In the genomic region with DNA sequence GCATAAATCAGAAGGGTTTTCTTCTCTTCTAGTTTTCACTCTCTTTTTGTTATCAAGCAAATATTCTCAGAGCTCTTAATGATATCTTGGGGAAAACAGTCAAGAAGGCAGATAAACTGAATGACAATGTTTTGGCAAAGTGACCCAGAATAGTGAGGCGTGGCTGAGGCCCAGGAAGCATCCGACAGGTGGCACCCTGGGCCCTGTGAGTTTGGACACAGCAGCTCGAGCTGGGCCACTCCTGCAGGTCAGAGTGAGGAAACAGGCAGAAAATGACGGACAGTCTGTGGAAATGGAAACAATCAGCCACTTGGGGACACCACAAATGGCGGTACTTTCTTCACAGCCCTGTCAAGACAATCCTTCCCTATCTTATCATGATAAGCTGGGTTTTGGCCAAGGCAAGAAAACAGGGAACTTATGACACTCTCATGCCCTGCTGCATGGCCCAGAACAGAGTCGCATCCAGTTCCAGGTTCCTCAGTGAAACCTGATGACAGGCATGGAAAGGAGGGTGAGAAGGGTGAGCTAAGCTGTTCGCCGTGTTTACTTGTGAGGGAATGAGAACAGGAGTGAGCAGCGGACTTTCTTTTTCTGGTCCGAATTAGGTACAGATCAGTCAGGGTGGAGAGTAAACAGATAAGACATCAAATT, we compare ENCODE assay signal across 14 cellular contexts. TPM values are rescaled to one million over a fixed set of nuclear protein-coding genes. Genes with fewer than 3 reads are reported as not detected.
A peak's percentile ranks its signal among the peaks of the same experiment; 100 is the strongest.
DNase-seq lines count a peak whose midpoint lies in the region; ATAC-seq and TF ChIP-seq lines count a peak whose summit lies in the region.
"Had no signal": no experiment of that assay in that cellular context is flagged by ENCODE, and none has a peak within 500 bp of the region (broad histone marks: within the 10 kb centered on the region; RNA-seq: fewer than 3 reads in every experiment).

No MANE protein-coding gene starts in this region.

- no peaks in the 10 kb centered on the region for H3K9me3 ChIP-seq in PC-3 (ENCODE audit: low read length)
- H3K9me3 ChIP-seq in right atrium auricular region, result no peaks in the 10 kb centered on the region
- H3K9me3 ChIP-seq: heart right ventricle had no signal

- no TSS peak for BruUV-seq in PC-3 (replicated peaks; lab: Mats Ljungman, UMichigan)

- peak overlapping the region; percentile 47; the same call in 1 of the 2 replicates for H3K4me2 ChIP-seq in PC-3 (ENCODE audit: low read length)

- CTCF ChIA-PET in PC-3 (lab: Charles Lee), result interaction anchor here (0.6 to 1.9 kb wide), 3 partner anchors 19 to 353 kb away, joined by 7 to 26 read pairs (median 14); no protein-coding TSS in a partner anchor

- peaks cover 1% of the 10 kb centered on the region for H3K36me3 Mint-ChIP-seq in progenitor cell of endocrine pancreas (ENCODE audit: insufficient read depth)
- H3K36me3 Mint-ChIP-seq: CD8-positive, alpha-beta memory T cell had no signal

- peaks cover 4% of the 10 kb centered on the region for H3K4me1 Mint-ChIP-seq in progenitor cell of endocrine pancreas (ENCODE audit: low read depth)
- H3K4me1 Mint-ChIP-seq: CD8-positive, alpha-beta memory T cell had no signal

- H3K9ac ChIP-seq in PC-3 (ENCODE audit: low read length), result no peak overlapping the region

- H3K36me3 ChIP-seq in PC-3 (ENCODE audit: low read depth, low read length) (0 out of 2 replicates have a peak, but pooled peaks cover 3% of the 10 kb centered on the region), right atrium auricular region (no peaks in the 10 kb centered on the region)

- ATAC-seq in PC-3, result peak; percentile 90
- ATAC-seq: activated CD4-positive, alpha-beta T cell treated with anti-CD3 and anti-CD28 coated beads for 36 hours; activated T-cell treated with anti-CD3 and anti-CD28 coated beads, Interleukin-2, amount 50 U/mL, for 72 hours; heart right ventricle had no signal

- H2AFZ ChIP-seq in PC-3 (ENCODE audit: low read length), result peak overlapping the region; percentile 88

- H3K27me3 ChIP-seq in PC-3 (ENCODE audit: low read length) (no peaks in the 10 kb centered on the region), right atrium auricular region (no peaks in the 10 kb centered on the region)
- H3K27me3 ChIP-seq: heart right ventricle had no signal

- H3K27ac ChIP-seq in PC-3 (ENCODE audit: low read length), result no peak overlapping the region
- H3K27ac ChIP-seq in right atrium auricular region, result no peak overlapping the region
- H3K27ac ChIP-seq: heart right ventricle had no signal

- H3K4me3 ChIP-seq in PC-3 (ENCODE audit: low read length), result peak overlapping the region; percentile 26; the same call in 1 of the 2 replicates
- H3K4me3 ChIP-seq in epithelial cell of esophagus (ENCODE audit: low read length), result no peak overlapping the region
- no peak overlapping the region for H3K4me3 ChIP-seq in right atrium auricular region
- H3K4me3 ChIP-seq: heart right ventricle had no signal

- no peak overlapping the region for H3K4me3 Mint-ChIP-seq in progenitor cell of endocrine pancreas (ENCODE audit: low read depth)
- H3K4me3 Mint-ChIP-seq: activated CD4-positive, alpha-beta T cell treated with anti-CD3 and anti-CD28 coated beads for 36 hours; activated T-cell treated with anti-CD3 and anti-CD28 coated beads, Interleukin-2, amount 50 U/mL, for 72 hours; CD8-positive, alpha-beta memory T cell had no signal

- H3K9me2 ChIP-seq in PC-3 (replicated peaks; ENCODE audit: low read length), result no peaks in the 10 kb centered on the region

- no peaks in the 10 kb centered on the region for H3K79me2 ChIP-seq in PC-3 (ENCODE audit: low read length)

- no peaks in the 10 kb centered on the region for H4K20me1 ChIP-seq in PC-3 (ENCODE audit: low read length)

- intact Hi-C loops in PC-3 (cut with micrococcal nuclease), result loop anchor here (1.0 to 2.0 kb wide), 3 partner anchors 19 to 295 kb away; no protein-coding TSS in a partner anchor

- peak; percentile 42 for DNase-seq in DMS53 (lab: John Stamatoyannopoulos, UW)
- no peak for DNase-seq in DMS53 treated with DMSO at 0.1 percent for 48 hours (lab: John Stamatoyannopoulos, UW; ENCODE audit: unreplicated experiment)
- peak; percentile 76 for DNase-seq in PC-3
- no peak for DNase-seq in epithelial cell of esophagus (ENCODE audit: low read depth)
- no peak for DNase-seq in progenitor cell of endocrine pancreas (ENCODE audit: low spot score, unreplicated experiment)
- DNase-seq in activated naive CD4-positive, alpha-beta T cell treated with anti-CD3 and anti-CD28 coated beads, Interleukin-2, amount 50 U/mL, for 16 hours, result no peak
- DNase-seq in activated CD8-positive, alpha-beta memory T cell treated with anti-CD3 and anti-CD28 coated beads for 24 hours, result no peak
- no peak for DNase-seq in right atrium auricular region (ENCODE audit: low spot score)
- DNase-seq: activated CD4-positive, alpha-beta T cell treated with anti-CD3 and anti-CD28 coated beads for 36 hours; activated T-cell treated with anti-CD3 and anti-CD28 coated beads, Interleukin-2, amount 50 U/mL, for 72 hours; CD8-positive, alpha-beta memory T cell; HCEC 1CT; heart right ventricle; NCI-H2029 treated with DMSO at 0.1 percent for 48 hours had no signal

- H3K9me3 Mint-ChIP-seq in progenitor cell of endocrine pancreas (ENCODE audit: low read depth), result no peaks in the 10 kb centered on the region
- H3K9me3 Mint-ChIP-seq: activated T-cell treated with anti-CD3 and anti-CD28 coated beads, Interleukin-2, amount 50 U/mL, for 72 hours; CD8-positive, alpha-beta memory T cell had no signal

- H3F3A ChIP-seq in PC-3 (ENCODE audit: low read length, unreplicated experiment), result no peaks in the 10 kb centered on the region

- TF ChIP-seq CTCF in PC-3 (conservative IDR thresholded peaks at IDR 0.05; ENCODE audit: low read depth, low read length) (peak; percentile 80), epithelial cell of esophagus (IDR thresholded peaks at IDR 0.05; ENCODE audit: insufficient read depth, low read depth, low read length, missing control alignments) (peak; percentile 13), progenitor cell of endocrine pancreas (IDR thresholded peaks at IDR 0.05; ENCODE audit: unreplicated experiment) (peak; percentile 29), right atrium auricular region (IDR thresholded peaks at IDR 0.05) (no peak)

- no peaks in the 10 kb centered on the region for H3K27me3 Mint-ChIP-seq in progenitor cell of endocrine pancreas
- H3K27me3 Mint-ChIP-seq: activated CD4-positive, alpha-beta T cell treated with anti-CD3 and anti-CD28 coated beads for 36 hours had no signal

- H3K4me1 ChIP-seq in PC-3 (ENCODE audit: insufficient read depth, low read length) (peaks cover 7% of the 10 kb centered on the region; the same call in 1 of the 2 replicates), right atrium auricular region (peaks cover 0 to 4% of the 10 kb centered on the region in 2 donors)

- POLR2A ChIA-PET in PC-3 (lab: Charles Lee; ENCODE audit: unreplicated experiment), result no interaction called here

- H3K27ac Mint-ChIP-seq in progenitor cell of endocrine pancreas, result no peak overlapping the region
- H3K27ac Mint-ChIP-seq: activated CD4-positive, alpha-beta T cell treated with anti-CD3 and anti-CD28 coated beads for 36 hours; activated T-cell treated with anti-CD3 and anti-CD28 coated beads, Interleukin-2, amount 50 U/mL, for 72 hours; CD8-positive, alpha-beta memory T cell had no signal

RNA-seq across cellular contexts. Expression of gene MRPL44, which starts 32.1 kb away (rescaled TPM):
- 22.4 and 24.8 TPM in 2 replicates for total RNA-seq in PC-3 (2014; rRNA removed)
- total RNA-seq in progenitor cell of endocrine pancreas, result 26.1 and 27.3 TPM in 2 replicates
- total RNA-seq in right atrium auricular region, result 10 to 100 TPM; 21.8 to 43.7 TPM

RNA-seq across cellular contexts. Expression of gene WDFY1, which starts 44.2 kb away (rescaled TPM):
- 44.9 and 47.7 TPM in 2 replicates for total RNA-seq in PC-3 (2014; rRNA removed)
- total RNA-seq in progenitor cell of endocrine pancreas, result 52.3 and 54.6 TPM in 2 replicates
- total RNA-seq in right atrium auricular region, result 10 to 100 TPM; 13.8 to 16.8 TPM

RNA-seq across cellular contexts. Expression of gene SERPINE2, which starts 49.8 kb away (rescaled TPM):
- 17.1 and 18.8 TPM in 2 replicates for total RNA-seq in PC-3 (2014; rRNA removed)
- 25.1 and 25.6 TPM in 2 replicates for total RNA-seq in progenitor cell of endocrine pancreas
- 10 to 100 TPM; 20.2 to 54.3 TPM for total RNA-seq in right atrium auricular region

Comparison
In these comparisons a context has a peak if more than half of its experiments do, and no peak if none do; other contexts are left out.
1. DNase-seq: peak in DMS53 (single experiment) and PC-3 (single experiment); none in DMS53 treated with DMSO at 0.1 percent for 48 hours (single experiment), epithelial cell of esophagus (single experiment), progenitor cell of endocrine pancreas (single experiment), activated naive CD4-positive, alpha-beta T cell treated with anti-CD3 and anti-CD28 coated beads, Interleukin-2, amount 50 U/mL, for 16 hours (single experiment), activated CD8-positive, alpha-beta memory T cell treated with anti-CD3 and anti-CD28 coated beads for 24 hours (single experiment) and right atrium auricular region (single experiment).
2. CTCF ChIP-seq: peak in PC-3 (single experiment), epithelial cell of esophagus (single experiment) and progenitor cell of endocrine pancreas (single experiment); none in right atrium auricular region (0 of 2).